1 cellular context compared by ENCODE assay signal in the genomic region with DNA sequence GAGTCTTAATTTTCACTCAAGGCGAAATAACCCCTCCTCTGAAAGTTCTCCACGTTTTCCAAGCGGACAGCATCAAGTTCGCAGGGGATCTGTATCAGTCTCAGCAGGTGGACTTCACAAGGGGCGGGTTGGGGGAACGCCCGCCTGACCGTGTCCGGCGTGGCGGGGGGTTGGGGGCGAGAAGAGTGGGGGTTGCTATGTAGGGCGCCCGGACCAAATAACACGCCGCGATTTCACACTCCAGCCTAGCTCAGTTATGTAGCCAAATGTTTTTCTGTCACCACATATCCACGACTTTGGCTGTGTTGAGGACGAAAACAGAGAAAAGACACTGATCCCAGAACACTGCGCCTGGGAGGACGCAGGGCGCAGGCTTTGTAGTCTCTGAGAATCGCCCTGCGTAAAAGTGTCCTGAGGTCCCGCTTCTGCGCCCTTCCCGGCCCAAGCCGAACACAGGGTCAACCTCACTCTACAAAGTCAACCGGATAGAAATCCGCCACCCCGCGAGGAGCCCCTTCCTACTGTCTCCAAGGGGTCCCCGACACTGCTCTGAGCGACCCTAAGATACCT.
TF ChIP-seq lines count a peak whose summit lies in the region.

No MANE protein-coding gene starts in this region.

TF ChIP-seq in GM12878, 131 proteins besides CTCF, POLR2A, EP300 and RAD21 (continued from another document):
- TF ChIP-seq TCF7 (IDR thresholded peaks at IDR 0.05; ENCODE audit: borderline replicate concordance), result no peak
- TF ChIP-seq USF2 (IDR thresholded peaks at IDR 0.05; ENCODE audit: borderline replicate concordance, low read depth, low read length), result no peak
- TF ChIP-seq, protein P1, sequence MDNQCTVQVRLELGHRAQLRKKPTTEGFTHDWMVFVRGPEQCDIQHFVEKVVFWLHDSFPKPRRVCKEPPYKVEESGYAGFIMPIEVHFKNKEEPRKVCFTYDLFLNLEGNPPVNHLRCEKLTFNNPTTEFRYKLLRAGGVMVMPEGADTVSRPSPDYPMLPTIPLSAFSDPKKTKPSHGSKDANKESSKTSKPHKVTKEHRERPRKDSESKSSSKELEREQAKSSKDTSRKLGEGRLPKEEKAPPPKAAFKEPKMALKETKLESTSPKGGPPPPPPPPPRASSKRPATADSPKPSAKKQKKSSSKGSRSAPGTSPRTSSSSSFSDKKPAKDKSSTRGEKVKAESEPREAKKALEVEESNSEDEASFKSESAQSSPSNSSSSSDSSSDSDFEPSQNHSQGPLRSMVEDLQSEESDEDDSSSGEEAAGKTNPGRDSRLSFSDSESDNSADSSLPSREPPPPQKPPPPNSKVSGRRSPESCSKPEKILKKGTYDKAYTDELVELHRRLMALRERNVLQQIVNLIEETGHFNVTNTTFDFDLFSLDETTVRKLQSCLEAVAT (IDR thresholded peaks at IDR 0.05), result no peak
- no peak for TF ChIP-seq JUND (IDR thresholded peaks at IDR 0.05; ENCODE audit: low read depth, low read length)
- no peak for TF ChIP-seq POLR2AphosphoS5 (IDR thresholded peaks at IDR 0.05; ENCODE audit: low read length)
- TF ChIP-seq CHD1 (IDR thresholded peaks at IDR 0.05; ENCODE audit: low read depth, low read length), result no peak
- no peak for TF ChIP-seq RELA (IDR thresholded peaks at IDR 0.05; ENCODE audit: borderline replicate concordance, partially characterized antibody)
TF ChIP-seq in GM12878: peak in this region for 0.
